ENCODE assay signal across 26 cellular contexts in genomic region chr1:26081267-26082019, GRCh38. TPM values are rescaled to one million over a fixed set of nuclear protein-coding genes. Genes with fewer than 3 reads are reported as not detected.
DNase-seq lines count a peak whose midpoint lies in the region; ATAC-seq and TF ChIP-seq lines count a peak whose summit lies in the region.
"Had no signal": no experiment of that assay in that cellular context is flagged by ENCODE, and none has a peak within 500 bp of the region (broad histone marks: within the 10 kb centered on the region; RNA-seq: fewer than 3 reads in every experiment).

No MANE protein-coding gene starts in this region.

- H2AK5ac ChIP-seq in mesenchymal stem cell (ENCODE audit: low read length, severe bottlenecking): no peak overlapping the region

- peaks cover 10% of the 10 kb centered on the region for H3K4me1 ChIP-seq in mesenchymal stem cell (ENCODE audit: control insufficient read depth, insufficient read depth, low read depth, low read length)
- H3K4me1 ChIP-seq in thyroid gland: peaks cover 7 to 11% of the 10 kb centered on the region in 2 donors
- H3K4me1 ChIP-seq: uterus had no signal

- DNase-seq in MV-4-11 (lab: John Stamatoyannopoulos, UW) (peak; percentile 5), mesenchymal stem cell (no peak), thyroid gland (peak; percentile 22 to 24), DMS153 (lab: John Stamatoyannopoulos, UW) (no peak)
- DNase-seq in activated CD4-positive, alpha-beta T cell treated with anti-CD3 and anti-CD28 coated beads, Interleukin-2, amount 50 U/mL, for 48 hours: no peak
- DNase-seq: activated B cell treated with CpG ODN at 0.5 μM for 24 hours; activated CD8-positive, alpha-beta T cell treated with anti-CD3 and anti-CD28 coated beads for 36 hours; activated naive CD4-positive, alpha-beta T cell; activated T-cell treated with anti-CD3 and anti-CD28 coated beads, Interleukin-2, amount 50 U/mL, for 24 hours; CD8-positive, alpha-beta memory T cell; kidney glomerular epithelial cell; naive thymus-derived CD8-positive, alpha-beta T cell; NCI-H1694 treated with DMSO at 0.1 percent for 48 hours; pancreas; PC-9; substantia nigra; T-helper 2 cell; uterus had no signal

- intact Hi-C loops in thyroid gland (cut with DNase I): no loop called here

- H3K4me3 ChIP-seq in mesenchymal stem cell (ENCODE audit: insufficient read depth in 1 of 2, low read depth in 1 of 2, low read length in 2 of 2) (no peak overlapping the region), thyroid gland (replicated peaks in 1 of 3) (no peak overlapping the region)
- H3K4me3 ChIP-seq: pancreas, PC-9, uterus had no signal

- peak overlapping the region; percentile 38 to 56 for H3K18ac ChIP-seq in mesenchymal stem cell (ENCODE audit: low read depth in 1 of 2, low read length in 2 of 2)

- no peak overlapping the region for H3K23ac ChIP-seq in mesenchymal stem cell (ENCODE audit: low read length in 2 of 2)

- no peaks in the 10 kb centered on the region for H3K36me3 ChIP-seq in mesenchymal stem cell (ENCODE audit: control insufficient read depth in 1 of 2, insufficient read depth in 2 of 2, low read depth in 1 of 2, low read length in 2 of 2)
- H3K36me3 ChIP-seq in thyroid gland: no peaks in the 10 kb centered on the region
- H3K36me3 ChIP-seq: pancreas, uterus had no signal

- H3K9ac ChIP-seq in mesenchymal stem cell (ENCODE audit: low read length): no peak overlapping the region

- 85% methylated on average over 8 of the region's 8 CpGs for WGBS in mesenchymal stem cell
- WGBS in thyroid gland, 2 donors: 80 to 82% methylated on average over 8 of the region's 8 CpGs

- no peaks in the 10 kb centered on the region for H3K79me1 ChIP-seq in mesenchymal stem cell (replicated peaks; ENCODE audit: low read length, poor library complexity, severe bottlenecking)

- no peak overlapping the region for H3K4me2 ChIP-seq in mesenchymal stem cell (ENCODE audit: low read length, poor library complexity, severe bottlenecking)

- H2BK5ac ChIP-seq in mesenchymal stem cell (ENCODE audit: low read depth, low read length, poor library complexity, severe bottlenecking): no peak overlapping the region

- peak overlapping the region; percentile 83 for H3K27ac ChIP-seq in VCaP
- H3K27ac ChIP-seq in mesenchymal stem cell (ENCODE audit: low read length, poor library complexity, severe bottlenecking): no peak overlapping the region
- H3K27ac ChIP-seq in thyroid gland: no peak overlapping the region
- H3K27ac ChIP-seq: uterus had no signal

- peak overlapping the region; percentile 48 for H4K8ac ChIP-seq in mesenchymal stem cell (ENCODE audit: low read length)

- H2BK12ac ChIP-seq in mesenchymal stem cell (ENCODE audit: low read length in 2 of 2): peak overlapping the region in 1 of 2 experiments; percentile 56

- TF ChIP-seq CTCF in VCaP (conservative IDR thresholded peaks at IDR 0.05) (no peak), thyroid gland (IDR thresholded peaks at IDR 0.05) (no peak)

- H3K9me3 ChIP-seq in mesenchymal stem cell (ENCODE audit: control insufficient read depth, low read length): no peaks in the 10 kb centered on the region
- H3K9me3 ChIP-seq in thyroid gland: no peaks in the 10 kb centered on the region
- H3K9me3 ChIP-seq: pancreas, uterus had no signal

- TF ChIP-seq POLR2A in thyroid gland (IDR thresholded peaks at IDR 0.05): no peak

- peak overlapping the region; percentile 45 for H4K91ac ChIP-seq in mesenchymal stem cell (ENCODE audit: low read length)

- no peak overlapping the region for H3K14ac ChIP-seq in mesenchymal stem cell (ENCODE audit: low read length in 2 of 2)

- no peak overlapping the region for H2AFZ ChIP-seq in mesenchymal stem cell (ENCODE audit: low read depth, low read length)
- H2AFZ ChIP-seq: PC-9 had no signal

- no peak for ATAC-seq in HG03045 (IDR thresholded peaks at IDR 0.05; ENCODE audit: unreplicated experiment)
- ATAC-seq: activated CD8-positive, alpha-beta T cell treated with anti-CD3 and anti-CD28 coated beads for 36 hours; HCT116; naive thymus-derived CD8-positive, alpha-beta T cell; pancreas; sciatic nerve had no signal

- H3K4ac ChIP-seq in mesenchymal stem cell (ENCODE audit: low read depth in 1 of 2, low read length in 2 of 2): peak overlapping the region in 1 of 2 experiments; percentile 20

- no peak overlapping the region for H2BK15ac ChIP-seq in mesenchymal stem cell (ENCODE audit: low read depth, poor library complexity, severe bottlenecking)

- H3K27me3 ChIP-seq in mesenchymal stem cell (ENCODE audit: control insufficient read depth in 1 of 2, insufficient read depth in 1 of 2, low read length in 2 of 2) (peaks cover 28 to 30% of the 10 kb centered on the region in 2 experiments), thyroid gland (no peaks in the 10 kb centered on the region)
- H3K27me3 ChIP-seq: pancreas, uterus had no signal

- H2BK120ac ChIP-seq in mesenchymal stem cell (ENCODE audit: low read depth, low read length): no peak overlapping the region

RNA-seq across cellular contexts. Expression of gene TRIM63, which starts 14.0 kb away (rescaled TPM):
- 0.77 TPM for polyA plus RNA-seq in mesenchymal stem cell (2013, experiment 1 of 2)
- 0.88 TPM for polyA plus RNA-seq in mesenchymal stem cell (2013, experiment 2 of 2)
- total RNA-seq in thyroid gland: 1 to 10 TPM in 1 of 4 donors, under 1 TPM in 1, not detected in 2; 0.39 to 1.5 TPM
- total RNA-seq: activated B cell treated with CpG ODN at 0.5 μM for 24 hours; bronchial epithelial cell; CD8-positive, alpha-beta memory T cell; fibroblast of lung; glomerular endothelial cell; naive thymus-derived CD8-positive, alpha-beta T cell; PC-9 had no signal
- polyA plus RNA-seq: CD8-positive, alpha-beta memory T cell; fibroblast of lung; naive thymus-derived CD8-positive, alpha-beta T cell had no signal

RNA-seq across cellular contexts. Expression of gene PDIK1L, which starts 30.2 kb away (rescaled TPM):
- polyA plus RNA-seq in mesenchymal stem cell (2013, experiment 1 of 2): 1.4 TPM
- polyA plus RNA-seq in mesenchymal stem cell (2013, experiment 2 of 2): 1.7 TPM
- total RNA-seq in thyroid gland: 10 to 100 TPM; 24.2 to 39.0 (median 25.5) TPM

RNA-seq across cellular contexts. Expression of gene SLC30A2, which starts 35.5 kb away (rescaled TPM):
- not detected for polyA plus RNA-seq in mesenchymal stem cell (2013, experiment 1 of 2)
- polyA plus RNA-seq in mesenchymal stem cell (2013, experiment 2 of 2): not detected
- 10 to 100 TPM; 12.5 to 55.9 (median 43.4) TPM for total RNA-seq in thyroid gland
- total RNA-seq: activated B cell treated with CpG ODN at 0.5 μM for 24 hours; activated CD8-positive, alpha-beta T cell treated with anti-CD3 and anti-CD28 coated beads for 36 hours; bronchial epithelial cell; CD8-positive, alpha-beta memory T cell; fibroblast of lung; glomerular endothelial cell; mesenteric fat pad; naive thymus-derived CD8-positive, alpha-beta T cell; PC-9; sciatic nerve had no signal
- polyA plus RNA-seq: CD8-positive, alpha-beta memory T cell; fibroblast of lung had no signal

RNA-seq across cellular contexts. Expression of gene EXTL1, which starts 59.9 kb away (rescaled TPM):
- 0.41 TPM for polyA plus RNA-seq in mesenchymal stem cell (2013, experiment 1 of 2)
- 0.38 TPM for polyA plus RNA-seq in mesenchymal stem cell (2013, experiment 2 of 2)
- total RNA-seq in thyroid gland: 1 to 10 TPM in 1 of 4 donors, under 1 TPM in 1, not detected in 2; 0.13 to 1.2 TPM
- total RNA-seq: activated B cell treated with CpG ODN at 0.5 μM for 24 hours; activated CD8-positive, alpha-beta T cell treated with anti-CD3 and anti-CD28 coated beads for 36 hours; bronchial epithelial cell; CD8-positive, alpha-beta memory T cell; mesenteric fat pad had no signal
- polyA plus RNA-seq: CD8-positive, alpha-beta memory T cell; naive thymus-derived CD8-positive, alpha-beta T cell had no signal

Comparison
In these comparisons a context has a peak if more than half of its experiments do, and no peak if none do; other contexts are left out.
1. DNase-seq: peak in MV-4-11 (single experiment) and thyroid gland (2 of 2); none in mesenchymal stem cell (single experiment), DMS153 (single experiment) and activated CD4-positive, alpha-beta T cell treated with anti-CD3 and anti-CD28 coated beads, Interleukin-2, amount 50 U/mL, for 48 hours (0 of 2).